Comparison of ENCODE assay signal across 26 cellular contexts in the genomic region with DNA sequence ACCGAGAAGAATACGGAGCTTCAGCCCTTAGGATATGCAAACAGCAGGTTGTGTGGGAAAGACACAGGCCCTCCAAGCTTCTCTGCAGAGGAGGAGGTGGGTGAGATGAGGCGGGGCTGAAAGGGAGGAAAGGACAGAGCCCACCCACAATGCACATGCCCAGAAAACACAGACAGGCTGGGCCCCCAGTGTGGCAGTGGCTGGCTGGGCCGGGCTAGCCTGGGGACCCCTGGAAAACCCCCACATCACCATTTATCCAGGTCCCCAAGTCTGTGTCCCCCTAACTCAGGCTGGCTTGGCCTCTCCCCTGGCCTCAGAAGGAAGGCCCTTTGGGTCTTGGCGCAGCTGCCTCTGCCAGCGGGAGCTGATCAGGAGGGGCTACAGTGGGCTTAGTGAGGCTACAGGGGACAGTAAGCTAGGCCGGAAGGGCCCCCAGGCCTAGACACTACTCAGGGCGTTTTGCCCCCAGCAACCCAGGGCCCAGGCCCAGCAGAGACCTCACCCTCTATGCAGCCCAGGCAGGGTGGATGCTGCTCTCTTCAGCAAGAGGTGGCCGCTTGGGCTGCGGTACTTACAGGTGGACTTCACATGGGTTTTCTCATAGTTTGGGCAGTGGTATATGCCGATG.
"Had no signal": no experiment of that assay in that cellular context is flagged by ENCODE, and none has a peak within 500 bp of the region (broad histone marks: within the 10 kb centered on the region; RNA-seq: fewer than 3 reads in every experiment).

No MANE protein-coding gene starts in this region.

- H3K4me3 ChIP-seq: neural progenitor cell, pancreas, prostate gland, right lobe of liver, sigmoid colon, stomach, thoracic aorta, thyroid gland, tibial nerve, upper lobe of left lung, uterus had no signal

- H3K27ac Mint-ChIP-seq: naive thymus-derived CD4-positive, alpha-beta T cell; natural killer cell; nephron; neural progenitor cell; stimulated activated effector memory CD8-positive, alpha-beta T cell treated with anti-CD3 and anti-CD28 coated beads, Interleukin-12 subunit alpha, Interleukin-12 subunit beta, amount 100 ng/mL, for 72 hours; stimulated activated naive B cell treated with anti-CD40 and anti-IgM and Interleukin-4, amounts not matched to agents 10 μg/mL and 1 μg/mL and 100 μg/mL, for 72 hours; stimulated activated naive CD8-positive, alpha-beta T cell treated with anti-CD3 and anti-CD28 coated beads, Interleukin-15, Interleukin-2, amounts not matched to agents 100 ng/mL and 50 ng/mL, for 24 hours had no signal

- H3K9me3 ChIP-seq: pancreas, prostate gland, right lobe of liver, thoracic aorta, thyroid gland, uterus had no signal

- H3K36me3 Mint-ChIP-seq: natural killer cell; stimulated activated effector memory CD8-positive, alpha-beta T cell treated with anti-CD3 and anti-CD28 coated beads, Interleukin-12 subunit alpha, Interleukin-12 subunit beta, amount 100 ng/mL, for 72 hours; stimulated activated naive B cell treated with anti-CD40 and anti-IgM and Interleukin-4, amounts not matched to agents 10 μg/mL and 1 μg/mL and 100 μg/mL, for 72 hours had no signal

- H3K9ac ChIP-seq: neural progenitor cell had no signal

- H3K4me3 Mint-ChIP-seq: naive thymus-derived CD4-positive, alpha-beta T cell; natural killer cell; nephron; stimulated activated effector memory CD8-positive, alpha-beta T cell treated with anti-CD3 and anti-CD28 coated beads, Interleukin-12 subunit alpha, Interleukin-12 subunit beta, amount 100 ng/mL, for 72 hours; stimulated activated naive B cell treated with anti-CD40 and anti-IgM and Interleukin-4, amounts not matched to agents 10 μg/mL and 1 μg/mL and 100 μg/mL, for 72 hours; stimulated activated naive CD8-positive, alpha-beta T cell treated with anti-CD3 and anti-CD28 coated beads, Interleukin-15, Interleukin-2, amounts not matched to agents 100 ng/mL and 50 ng/mL, for 24 hours had no signal

- H3K27ac ChIP-seq: neural progenitor cell, pancreas, prostate gland, right lobe of liver, sigmoid colon, stomach, thoracic aorta, thyroid gland, tibial nerve, upper lobe of left lung, uterus had no signal

- ATAC-seq: naive thymus-derived CD4-positive, alpha-beta T cell; natural killer cell; pancreas; right cardiac atrium; right lobe of liver; stimulated activated effector memory CD8-positive, alpha-beta T cell treated with anti-CD3 and anti-CD28 coated beads, Interleukin-12 subunit alpha, Interleukin-12 subunit beta, amount 100 ng/mL, for 72 hours; stimulated activated naive B cell treated with anti-CD40 and anti-IgM and Interleukin-4, amounts not matched to agents 10 μg/mL and 1 μg/mL and 100 μg/mL, for 72 hours had no signal

- H3K36me3 ChIP-seq: neural progenitor cell, pancreas, prostate gland, right lobe of liver, sigmoid colon, stomach, thoracic aorta, thyroid gland, tibial nerve, upper lobe of left lung, uterus had no signal

- H3K27me3 ChIP-seq: neural progenitor cell, pancreas, right lobe of liver, sigmoid colon, stomach, thyroid gland, tibial nerve, upper lobe of left lung, uterus had no signal

- H3K4me1 Mint-ChIP-seq: naive thymus-derived CD4-positive, alpha-beta T cell; natural killer cell; nephron; neural progenitor cell; stimulated activated effector memory CD8-positive, alpha-beta T cell treated with anti-CD3 and anti-CD28 coated beads, Interleukin-12 subunit alpha, Interleukin-12 subunit beta, amount 100 ng/mL, for 72 hours; stimulated activated naive B cell treated with anti-CD40 and anti-IgM and Interleukin-4, amounts not matched to agents 10 μg/mL and 1 μg/mL and 100 μg/mL, for 72 hours had no signal

- DNase-seq: naive thymus-derived CD4-positive, alpha-beta T cell; natural killer cell; occipital lobe; right cardiac atrium; right lobe of liver; sigmoid colon; small intestine; stimulated activated CD4-positive, alpha-beta T cell treated with anti-CD3 and anti-CD28 coated beads, Interleukin-15, amount 100 ng/mL, for 24 hours; stimulated activated CD4-positive, alpha-beta T cell treated with anti-CD3 and anti-CD28 coated beads, Interleukin-2, amount 100 ng/mL, for 24 hours; stimulated activated CD4-positive, alpha-beta T cell treated with anti-CD3 and anti-CD28 coated beads, Interleukin-2, amount 100 ng/mL, for 48 hours; stimulated activated CD4-positive, alpha-beta T cell treated with anti-CD3 and anti-CD28 coated beads, Interleukin-4, amount 100 ng/mL, for 24 hours; stimulated activated naive B cell treated with anti-CD40 and anti-IgM and Interleukin-4, amounts not matched to agents 10 μg/mL and 1 μg/mL and 100 μg/mL, for 72 hours; stimulated activated naive CD4-positive, alpha-beta T cell treated with Interleukin-2 at 50 U/mL for 16 hours; stomach; thyroid gland; trophoblast cell; uterus had no signal

- H3K4me1 ChIP-seq: neural progenitor cell, pancreas, prostate gland, right lobe of liver, sigmoid colon, stomach, thyroid gland, tibial nerve, upper lobe of left lung, uterus had no signal

- H3K27me3 Mint-ChIP-seq: stimulated activated naive B cell treated with anti-CD40 and anti-IgM and Interleukin-4, amounts not matched to agents 10 μg/mL and 1 μg/mL and 100 μg/mL, for 72 hours; stimulated activated naive CD8-positive, alpha-beta T cell treated with anti-CD3 and anti-CD28 coated beads, Interleukin-15, Interleukin-2, amounts not matched to agents 100 ng/mL and 50 ng/mL, for 24 hours had no signal
